ENCODE assay signal across 11 cellular contexts in the genomic region with DNA sequence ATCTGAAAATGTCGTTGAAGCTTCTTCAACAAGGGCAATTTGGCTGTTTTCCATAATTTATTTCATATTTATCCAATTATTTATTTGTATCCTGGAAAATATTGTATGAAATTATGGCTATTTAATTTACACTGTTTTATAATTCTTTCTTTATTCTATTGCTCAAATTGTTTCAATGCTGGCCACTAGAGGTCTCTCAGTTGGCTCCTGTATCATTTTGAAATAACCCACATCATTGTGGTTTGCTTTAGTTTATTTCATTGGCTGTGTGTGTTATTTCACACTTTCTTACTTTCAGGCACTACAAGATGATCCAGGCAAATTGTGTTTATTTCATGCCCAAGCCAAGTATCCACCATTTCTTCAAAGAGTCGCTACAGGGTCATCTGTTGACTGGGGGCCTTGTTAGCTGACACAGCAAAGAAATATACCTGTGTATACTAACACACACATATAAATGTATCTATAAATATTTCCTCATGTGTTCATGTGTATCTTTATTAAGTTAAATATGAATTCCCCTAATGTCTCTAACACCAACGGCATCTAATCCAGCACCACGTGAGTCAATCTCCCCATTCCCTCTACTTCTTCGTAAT.
DNase-seq lines count a peak whose midpoint lies in the region; ATAC-seq and TF ChIP-seq lines count a peak whose summit lies in the region.
"Had no signal": no experiment of that assay in that cellular context is flagged by ENCODE, and none has a peak within 500 bp of the region (broad histone marks: within the 10 kb centered on the region; RNA-seq: fewer than 3 reads in every experiment).

No MANE protein-coding gene starts in this region.

- no peaks in the 10 kb centered on the region for H3K27me3 ChIP-seq in adrenal gland
- H3K27me3 ChIP-seq: ovary had no signal

- DNase-seq in AG09309 (ENCODE audit: low read depth) (no peak), HFF-Myc (ENCODE audit: extremely low read depth, low read depth) (no peak), adrenal gland (no peak), kidney glomerular epithelial cell (lab: John Stamatoyannopoulos, UW) (peak; percentile 34), SHP77 treated with DMSO at 0.1 percent for 48 hours (lab: John Stamatoyannopoulos, UW) (no peak)
- DNase-seq: activated CD4-positive, alpha-beta T cell treated with anti-CD3 and anti-CD28 coated beads for 36 hours; NCI-H2081; ovary had no signal

- no peaks in the 10 kb centered on the region for H3K36me3 ChIP-seq in adrenal gland (replicated peaks in 1 of 2)
- H3K36me3 ChIP-seq: ovary had no signal

- H3K4me1 ChIP-seq in adrenal gland (replicated peaks in 1 of 2): no peaks in the 10 kb centered on the region

- no peak overlapping the region for H3K27ac ChIP-seq in adrenal gland
- H3K27ac ChIP-seq: ovary had no signal

- TF ChIP-seq CTCF in AG09309 (IDR thresholded peaks at IDR 0.05; ENCODE audit: control insufficient read depth, insufficient read depth, low read depth, low read length, missing control alignments): peak; percentile 41
- peak; percentile 22 for TF ChIP-seq CTCF in HFF-Myc (IDR thresholded peaks at IDR 0.05; ENCODE audit: low read depth, low read length, missing control alignments)
- peak in 5 of 6 experiments; percentile 13 to 50 (median 27) for TF ChIP-seq CTCF in adrenal gland (IDR thresholded peaks at IDR 0.05)

- no peaks in the 10 kb centered on the region for H3K9me3 ChIP-seq in adrenal gland (replicated peaks in 1 of 3)
- H3K9me3 ChIP-seq: ovary had no signal

- TF ChIP-seq POLR2A in adrenal gland (IDR thresholded peaks at IDR 0.05): no peak

- intact Hi-C loops in adrenal gland (cut with DNase I): no loop called here

- ATAC-seq in GM21423 (IDR thresholded peaks at IDR 0.05; ENCODE audit: unreplicated experiment) (no peak), HG03521 (IDR thresholded peaks at IDR 0.05; ENCODE audit: unreplicated experiment) (no peak), HG02973 (IDR thresholded peaks at IDR 0.05; ENCODE audit: unreplicated experiment) (no peak)
- ATAC-seq: activated CD4-positive, alpha-beta T cell treated with anti-CD3 and anti-CD28 coated beads for 36 hours had no signal

- 65 to 70% (median 68%) methylated on average over 5 of the region's 5 CpGs for WGBS in adrenal gland, 4 donors

- H3K4me3 ChIP-seq in AG09309 (ENCODE audit: control insufficient read depth, low read depth, low read length) (no peak overlapping the region), HFF-Myc (replicated peaks; ENCODE audit: low read depth, low read length) (no peak overlapping the region), adrenal gland (no peak overlapping the region)
- H3K4me3 ChIP-seq: ovary had no signal
